Comparison of ENCODE assay signal across 9 cellular contexts in genomic region chr2:226797289-226797988, GRCh38. TPM values are rescaled to one million over a fixed set of nuclear protein-coding genes. Genes with fewer than 3 reads are reported as not detected.
DNase-seq lines count a peak whose midpoint lies in the region; ATAC-seq and TF ChIP-seq lines count a peak whose summit lies in the region.
"Had no signal": no experiment of that assay in that cellular context is flagged by ENCODE, and none has a peak within 500 bp of the region (broad histone marks: within the 10 kb centered on the region; RNA-seq: fewer than 3 reads in every experiment).

No MANE protein-coding gene starts in this region.

- peaks cover 52% of the 10 kb centered on the region for H3K4me1 Mint-ChIP-seq in activated naive CD8-positive, alpha-beta T cell (ENCODE audit: low read depth)
- H3K4me1 Mint-ChIP-seq in activated naive CD8-positive, alpha-beta T cell treated with anti-CD3 and anti-CD28 coated beads, Interleukin-2, amount 50 U/mL, for 24 hours, result peaks cover 50% of the 10 kb centered on the region
- H3K4me1 Mint-ChIP-seq in mesothelial cell of epicardium, result peaks cover 71% of the 10 kb centered on the region

- peak overlapping the region; percentile 89 for H3K4me3 Mint-ChIP-seq in activated naive CD8-positive, alpha-beta T cell
- no peak overlapping the region for H3K4me3 Mint-ChIP-seq in activated naive CD8-positive, alpha-beta T cell treated with anti-CD3 and anti-CD28 coated beads, Interleukin-2, amount 50 U/mL, for 24 hours
- peak overlapping the region; percentile 91 for H3K4me3 Mint-ChIP-seq in mesothelial cell of epicardium

- H3K9ac ChIP-seq in colonic mucosa (ENCODE audit: low read depth in 2 of 2, low read length in 2 of 2), result peak overlapping the region; percentile 58 to 73

- 98 to 99% methylated on average over 50 of the region's 50 CpGs for WGBS in aorta, 2 donors

- peak overlapping the region; percentile 83 for H3K27ac ChIP-seq in colonic mucosa
- no peak overlapping the region for H3K27ac ChIP-seq in aorta (ENCODE audit: low read depth in 1 of 2, low read length in 2 of 2)
- H3K27ac ChIP-seq: neutrophil had no signal

- no peak for DNase-seq in activated naive CD8-positive, alpha-beta T cell treated with anti-CD3 and anti-CD28 coated beads, Interleukin-2, amount 50 U/mL, for 24 hours
- DNase-seq in colonic mucosa (peak; percentile 28), mesothelial cell of epicardium (ENCODE audit: low spot score in 2 of 2, unreplicated experiment in 2 of 2) (peak; percentile 23 to 38), aorta (peak; percentile 49 to 77), DMS53 (lab: John Stamatoyannopoulos, UW) (no peak), mesenteric fat pad (ENCODE audit: low spot score) (no peak)
- no peak for DNase-seq in effector CD8-positive, alpha-beta T cell (lab: John Stamatoyannopoulos, UW)

- H3K27ac Mint-ChIP-seq in activated naive CD8-positive, alpha-beta T cell, result no peak overlapping the region
- no peak overlapping the region for H3K27ac Mint-ChIP-seq in activated naive CD8-positive, alpha-beta T cell treated with anti-CD3 and anti-CD28 coated beads, Interleukin-2, amount 50 U/mL, for 24 hours
- peak overlapping the region; percentile 94 for H3K27ac Mint-ChIP-seq in mesothelial cell of epicardium

- no peaks in the 10 kb centered on the region for H3K27me3 ChIP-seq in colonic mucosa
- no peaks in the 10 kb centered on the region for H3K27me3 ChIP-seq in aorta (ENCODE audit: control insufficient read depth in 1 of 2, insufficient read depth in 2 of 2, low read length in 1 of 2)

- intact Hi-C loops in colonic mucosa (cut with DNase I) (loop anchor here (10.0 kb wide), 2 partner anchors 143 to 353 kb away; no protein-coding TSS in a partner anchor), aorta (cut with DNase I) (loop anchor here (5.0 to 10.0 kb wide), 4 partner anchors 35 to 320 kb away; no protein-coding TSS in a partner anchor)

- ATAC-seq in activated naive CD8-positive, alpha-beta T cell treated with anti-CD3 and anti-CD28 coated beads, Interleukin-2, amount 50 U/mL, for 24 hours, result no peak
- no peak for ATAC-seq in aorta (ENCODE audit: low FRiP score)

- H3K9me3 Mint-ChIP-seq in activated naive CD8-positive, alpha-beta T cell (ENCODE audit: low read depth), result no peaks in the 10 kb centered on the region
- no peaks in the 10 kb centered on the region for H3K9me3 Mint-ChIP-seq in activated naive CD8-positive, alpha-beta T cell treated with anti-CD3 and anti-CD28 coated beads, Interleukin-2, amount 50 U/mL, for 24 hours
- no peaks in the 10 kb centered on the region for H3K9me3 Mint-ChIP-seq in mesothelial cell of epicardium

- peaks cover 2% of the 10 kb centered on the region for H3K36me3 Mint-ChIP-seq in activated naive CD8-positive, alpha-beta T cell
- no peaks in the 10 kb centered on the region for H3K36me3 Mint-ChIP-seq in activated naive CD8-positive, alpha-beta T cell treated with anti-CD3 and anti-CD28 coated beads, Interleukin-2, amount 50 U/mL, for 24 hours (ENCODE audit: low read depth)
- H3K36me3 Mint-ChIP-seq in mesothelial cell of epicardium, result peaks cover 20% of the 10 kb centered on the region

- H3K9me3 ChIP-seq in colonic mucosa, result no peaks in the 10 kb centered on the region
- H3K9me3 ChIP-seq in aorta (ENCODE audit: control insufficient read depth, low read length), result no peaks in the 10 kb centered on the region
- H3K9me3 ChIP-seq: neutrophil had no signal

- TF ChIP-seq CTCF in colonic mucosa (IDR thresholded peaks at IDR 0.05) (no peak), mesothelial cell of epicardium (IDR thresholded peaks at IDR 0.05; ENCODE audit: unreplicated experiment) (no peak)

- peak overlapping the region; percentile 68 for H3K4me3 ChIP-seq in colonic mucosa
- no peak overlapping the region for H3K4me3 ChIP-seq in aorta (ENCODE audit: low read length in 2 of 2)

- no peaks in the 10 kb centered on the region for H3K4me1 ChIP-seq in colonic mucosa
- no peaks in the 10 kb centered on the region for H3K4me1 ChIP-seq in aorta (ENCODE audit: control insufficient read depth in 1 of 2, insufficient read depth in 2 of 2, low read length in 2 of 2)

- no peaks in the 10 kb centered on the region for H3K27me3 Mint-ChIP-seq in activated naive CD8-positive, alpha-beta T cell
- no peaks in the 10 kb centered on the region for H3K27me3 Mint-ChIP-seq in activated naive CD8-positive, alpha-beta T cell treated with anti-CD3 and anti-CD28 coated beads, Interleukin-2, amount 50 U/mL, for 24 hours
- no peaks in the 10 kb centered on the region for H3K27me3 Mint-ChIP-seq in mesothelial cell of epicardium (ENCODE audit: low read depth)

- no peaks in the 10 kb centered on the region for H3K36me3 ChIP-seq in colonic mucosa
- H3K36me3 ChIP-seq in aorta (ENCODE audit: control insufficient read depth in 1 of 2, insufficient read depth in 2 of 2, low read length in 1 of 2), result no peaks in the 10 kb centered on the region
- H3K36me3 ChIP-seq: neutrophil had no signal

RNA-seq across cellular contexts. Expression of gene IRS1, which starts 2.2 kb away (rescaled TPM):
- 10 to 100 TPM in 1 of 2 donors, 1 to 10 TPM in 1; 9.5 to 17.4 TPM for total RNA-seq in colonic mucosa
- 57.9 to 66.2 TPM (median 64.2 TPM) in 3 replicates for total RNA-seq in mesothelial cell of epicardium
- total RNA-seq in aorta, result 10 to 100 TPM; 13.8 to 16.6 TPM
- polyA plus RNA-seq in aorta, result 1 to 10 TPM; 2.1 to 2.5 TPM
- total RNA-seq in mesenteric fat pad, result 17.0 TPM

RNA-seq across cellular contexts. Expression of gene RHBDD1, which starts 38.4 kb away (rescaled TPM):
- total RNA-seq in colonic mucosa, result 10 to 100 TPM; 29.9 to 31.7 TPM
- 33.1 to 42.2 TPM (median 40.9 TPM) in 3 replicates for total RNA-seq in mesothelial cell of epicardium
- 10 to 100 TPM; 35.6 to 39.2 TPM for total RNA-seq in aorta
- polyA plus RNA-seq in aorta, result 1 to 10 TPM; 6.0 to 8.4 TPM
- 31.9 TPM for total RNA-seq in mesenteric fat pad

Comparison
In these comparisons a context has a peak if more than half of its experiments do, and no peak if none do; other contexts are left out.
1. DNase-seq: peak in colonic mucosa (single experiment), mesothelial cell of epicardium (2 of 2) and aorta (2 of 2); none in activated naive CD8-positive, alpha-beta T cell treated with anti-CD3 and anti-CD28 coated beads, Interleukin-2, amount 50 U/mL, for 24 hours (single experiment), DMS53 (single experiment), mesenteric fat pad (single experiment) and effector CD8-positive, alpha-beta T cell (single experiment).